1 cellular context compared by ENCODE assay signal in genomic region chr10:85795460-85795859, GRCh38.
TF ChIP-seq lines count a peak whose summit lies in the region.

No MANE protein-coding gene starts in this region.

TF ChIP-seq in H1, 55 proteins besides CTCF, POLR2A, EP300 and RAD21 (continued from another document):
- TF ChIP-seq CHD7 (IDR thresholded peaks at IDR 0.05; ENCODE audit: insufficient replicate concordance, low read length) (no peak), CTBP2 (IDR thresholded peaks at IDR 0.05; ENCODE audit: borderline replicate concordance, insufficient read depth, insufficient read length, low read length) (no peak), CBX5 (IDR thresholded peaks at IDR 0.05; ENCODE audit: low read depth, low read length) (no peak), TAF1 (IDR thresholded peaks at IDR 0.05; ENCODE audit: low read depth, low read length) (no peak), KDM4A (IDR thresholded peaks at IDR 0.05; ENCODE audit: low read depth, low read length, severe bottlenecking) (no peak)
- TF ChIP-seq, protein P1, sequence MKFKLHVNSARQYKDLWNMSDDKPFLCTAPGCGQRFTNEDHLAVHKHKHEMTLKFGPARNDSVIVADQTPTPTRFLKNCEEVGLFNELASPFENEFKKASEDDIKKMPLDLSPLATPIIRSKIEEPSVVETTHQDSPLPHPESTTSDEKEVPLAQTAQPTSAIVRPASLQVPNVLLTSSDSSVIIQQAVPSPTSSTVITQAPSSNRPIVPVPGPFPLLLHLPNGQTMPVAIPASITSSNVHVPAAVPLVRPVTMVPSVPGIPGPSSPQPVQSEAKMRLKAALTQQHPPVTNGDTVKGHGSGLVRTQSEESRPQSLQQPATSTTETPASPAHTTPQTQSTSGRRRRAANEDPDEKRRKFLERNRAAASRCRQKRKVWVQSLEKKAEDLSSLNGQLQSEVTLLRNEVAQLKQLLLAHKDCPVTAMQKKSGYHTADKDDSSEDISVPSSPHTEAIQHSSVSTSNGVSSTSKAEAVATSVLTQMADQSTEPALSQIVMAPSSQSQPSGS (IDR thresholded peaks at IDR 0.05; ENCODE audit: low read length) = no peak
TF ChIP-seq in H1: peak in this region for 0.
